ENCODE assay signal across 19 cellular contexts in genomic region chr20:50251383-50251748, GRCh38.
A peak's percentile ranks its signal among the peaks of the same experiment; 100 is the strongest.
DNase-seq lines count a peak whose midpoint lies in the region; ATAC-seq and TF ChIP-seq lines count a peak whose summit lies in the region.
"Had no signal": no experiment of that assay in that cellular context is flagged by ENCODE, and none has a peak within 500 bp of the region (broad histone marks: within the 10 kb centered on the region; RNA-seq: fewer than 3 reads in every experiment).

No MANE protein-coding gene starts in this region.

- peak overlapping the region in 1 of 2 experiments; percentile 17 for H3K4ac ChIP-seq in mesenchymal stem cell (ENCODE audit: low read depth in 1 of 2, low read length in 2 of 2)

- H3K4me1 Mint-ChIP-seq in HFFc6 (ENCODE audit: low read depth): peaks cover 70% of the 10 kb centered on the region
- no peaks in the 10 kb centered on the region for H3K4me1 Mint-ChIP-seq in CD4-positive, alpha-beta T cell (ENCODE audit: low read depth)

- peak overlapping the region in 1 of 2 experiments; percentile 42 for H2BK12ac ChIP-seq in mesenchymal stem cell (ENCODE audit: low read length in 2 of 2)

- peak overlapping the region; percentile 66 for H3K4me3 Mint-ChIP-seq in HFFc6
- no peak overlapping the region for H3K4me3 Mint-ChIP-seq in CD4-positive, alpha-beta T cell

- H3K9me3 Mint-ChIP-seq in HFFc6: no peaks in the 10 kb centered on the region
- no peaks in the 10 kb centered on the region for H3K9me3 Mint-ChIP-seq in CD4-positive, alpha-beta T cell

- peak overlapping the region in 1 of 2 experiments; percentile 9 for H3K23ac ChIP-seq in mesenchymal stem cell (ENCODE audit: low read length in 2 of 2)

- no peaks in the 10 kb centered on the region for H3K79me1 ChIP-seq in mesenchymal stem cell (replicated peaks; ENCODE audit: low read length, poor library complexity, severe bottlenecking)

- ATAC-seq in CD4-positive, alpha-beta T cell (ENCODE audit: poor library complexity): no peak
- ATAC-seq: Panc1 had no signal

- peaks cover 37% of the 10 kb centered on the region for H3K4me1 ChIP-seq in SJSA1 (replicated peaks)
- peaks cover 15% of the 10 kb centered on the region for H3K4me1 ChIP-seq in mesenchymal stem cell (ENCODE audit: control insufficient read depth, insufficient read depth, low read depth, low read length)
- peaks cover 28% of the 10 kb centered on the region for H3K4me1 ChIP-seq in skeletal muscle satellite cell (ENCODE audit: control insufficient read depth, insufficient read depth, low read length)

- no peak for TF ChIP-seq CTCF in HFFc6 (IDR thresholded peaks at IDR 0.05)
- TF ChIP-seq CTCF in CD4-positive, alpha-beta T cell (IDR thresholded peaks at IDR 0.05): no peak

- peak overlapping the region; percentile 71 for H2BK15ac ChIP-seq in mesenchymal stem cell (ENCODE audit: low read depth, poor library complexity, severe bottlenecking)

- H2AK5ac ChIP-seq in mesenchymal stem cell (ENCODE audit: low read length, severe bottlenecking): peak overlapping the region; percentile 49

- H3K27me3 ChIP-seq in SJSA1 (replicated peaks) (no peaks in the 10 kb centered on the region), mesenchymal stem cell (ENCODE audit: control insufficient read depth in 1 of 2, insufficient read depth in 1 of 2, low read length in 2 of 2) (no peaks in the 10 kb centered on the region), skeletal muscle satellite cell (ENCODE audit: control insufficient read depth, insufficient read depth, low read length) (no peaks in the 10 kb centered on the region)
- H3K27me3 ChIP-seq in CD4-positive, alpha-beta T cell (ENCODE audit: control insufficient read depth, insufficient read depth, low read length): no peaks in the 10 kb centered on the region

- POLR2A ChIA-PET in CD4-positive, alpha-beta T cell (lab: Charles Lee): no interaction called here

- H3K9ac ChIP-seq in mesenchymal stem cell (ENCODE audit: low read length) (peak overlapping the region; percentile 75), skeletal muscle satellite cell (ENCODE audit: low read depth, low read length) (peak overlapping the region; percentile 16)
- H3K9ac ChIP-seq: KMS-11 had no signal

- H4K8ac ChIP-seq in mesenchymal stem cell (ENCODE audit: low read length): peak overlapping the region; percentile 13

- no peak overlapping the region for H2BK120ac ChIP-seq in mesenchymal stem cell (ENCODE audit: low read depth, low read length)

- H3K14ac ChIP-seq in mesenchymal stem cell (ENCODE audit: low read length in 2 of 2): no peak overlapping the region

- peak overlapping the region; percentile 99 for H3K27ac Mint-ChIP-seq in HFFc6
- H3K27ac Mint-ChIP-seq in CD4-positive, alpha-beta T cell: no peak overlapping the region

- H3K27me3 Mint-ChIP-seq in HFFc6 (ENCODE audit: insufficient read depth): no peaks in the 10 kb centered on the region; the same call in 1 of the 2 replicates
- no peaks in the 10 kb centered on the region for H3K27me3 Mint-ChIP-seq in CD4-positive, alpha-beta T cell

- H2BK5ac ChIP-seq in mesenchymal stem cell (ENCODE audit: low read depth, low read length, poor library complexity, severe bottlenecking): no peak overlapping the region

- no peak overlapping the region for H2AFZ ChIP-seq in mesenchymal stem cell (ENCODE audit: low read depth, low read length)

- CTCF ChIA-PET in CD4-positive, alpha-beta T cell (lab: Charles Lee): no interaction called here

- no peak overlapping the region for H3K4me2 ChIP-seq in mesenchymal stem cell (ENCODE audit: low read length, poor library complexity, severe bottlenecking)
- no peak overlapping the region for H3K4me2 ChIP-seq in skeletal muscle satellite cell (ENCODE audit: low read length)
- H3K4me2 ChIP-seq: KMS-11 had no signal

- 95% methylated on average over 11 of the region's 11 CpGs for WGBS in mesenchymal stem cell

- H3K4me3 ChIP-seq in SJSA1 (no peak overlapping the region), mesenchymal stem cell (ENCODE audit: insufficient read depth in 1 of 2, low read depth in 1 of 2, low read length in 2 of 2) (no peak overlapping the region), skeletal muscle satellite cell (ENCODE audit: low read length) (no peak overlapping the region)

- H3K9me3 ChIP-seq in SJSA1 (replicated peaks) (no peaks in the 10 kb centered on the region), mesenchymal stem cell (ENCODE audit: control insufficient read depth, low read length) (no peaks in the 10 kb centered on the region), skeletal muscle satellite cell (replicated peaks; ENCODE audit: low read length) (no peaks in the 10 kb centered on the region)
- no peaks in the 10 kb centered on the region for H3K9me3 ChIP-seq in CD4-positive, alpha-beta T cell (ENCODE audit: control insufficient read depth, low read length)

- H4K91ac ChIP-seq in mesenchymal stem cell (ENCODE audit: low read length): peak overlapping the region; percentile 43

- H3K36me3 Mint-ChIP-seq in HFFc6 (ENCODE audit: low read depth): no peaks in the 10 kb centered on the region
- H3K36me3 Mint-ChIP-seq in CD4-positive, alpha-beta T cell (ENCODE audit: low read depth): no peaks in the 10 kb centered on the region

- DNase-seq in HFFc6 (no peak), SJSA1 (ENCODE audit: low read depth in 1 of 2, low spot score in 2 of 2) (no peak), mesenchymal stem cell (no peak), OCI-M1 (lab: John Stamatoyannopoulos, UW) (no peak), COR-L47 (lab: John Stamatoyannopoulos, UW) (no peak)
- DNase-seq in CD4-positive, alpha-beta T cell: no peak
- DNase-seq: DMS53, H7, NCI-H1048, NCI-H1417, NCI-H1694, NCI-H2081, NCI-H2227 treated with DMSO at 0.1 percent for 48 hours, NCI-H526 treated with DMSO at 0.1 percent for 48 hours, SHP77 had no signal

- peak overlapping the region; percentile 30 to 58 for H3K18ac ChIP-seq in mesenchymal stem cell (ENCODE audit: low read depth in 1 of 2, low read length in 2 of 2)

- intact Hi-C loops in CD4-positive, alpha-beta T cell (cut with DNase I, micrococcal nuclease): no loop called here

- H3K27ac ChIP-seq in SJSA1 (peak overlapping the region; percentile 81), mesenchymal stem cell (ENCODE audit: low read length, poor library complexity, severe bottlenecking) (no peak overlapping the region)
- no peak overlapping the region for H3K27ac ChIP-seq in CD4-positive, alpha-beta T cell (ENCODE audit: low read depth, low read length)
- H3K27ac ChIP-seq: KMS-11, RWPE1 had no signal

- no peaks in the 10 kb centered on the region for H3K36me3 ChIP-seq in SJSA1
- H3K36me3 ChIP-seq in mesenchymal stem cell (ENCODE audit: control insufficient read depth in 1 of 2, insufficient read depth in 2 of 2, low read depth in 1 of 2, low read length in 2 of 2): no peaks in the 10 kb centered on the region
- H3K36me3 ChIP-seq in skeletal muscle satellite cell (ENCODE audit: insufficient read depth, low read length): no peaks in the 10 kb centered on the region
